Comparison of ENCODE assay signal across 17 cellular contexts in genomic region chr17:28115046-28115445, GRCh38.
A peak's percentile ranks its signal among the peaks of the same experiment; 100 is the strongest.
DNase-seq lines count a peak whose midpoint lies in the region; ATAC-seq and TF ChIP-seq lines count a peak whose summit lies in the region.
"Had no signal": no experiment of that assay in that cellular context is flagged by ENCODE, and none has a peak within 500 bp of the region (broad histone marks: within the 10 kb centered on the region; RNA-seq: fewer than 3 reads in every experiment).

No MANE protein-coding gene starts in this region.

- no peak overlapping the region for H2BK5ac ChIP-seq in IMR-90 (ENCODE audit: low read depth, low read length, poor library complexity, severe bottlenecking)

- no peak overlapping the region for H2BK15ac ChIP-seq in IMR-90 (ENCODE audit: low read depth, low read length)

- ATAC-seq in IMR-90 (ENCODE audit: low read depth) (no peak), WTC11 (no peak), GM18861 (IDR thresholded peaks at IDR 0.05; ENCODE audit: unreplicated experiment) (no peak)
- no peak for ATAC-seq in activated CD4-positive, CD25-positive, alpha-beta regulatory T cell treated with anti-CD3 and anti-CD28 coated beads, Interleukin-2, amount 50 U/mL, for 24 hours

- peaks cover 7% of the 10 kb centered on the region for H3K4me1 ChIP-seq in IMR-90 (ENCODE audit: control insufficient read depth, insufficient read depth, low read length)

- H3K27ac ChIP-seq in IMR-90 (ENCODE audit: insufficient read depth, low read length) = no peak overlapping the region
- H3K27ac ChIP-seq: 22Rv1, BLaER1, GM23248 had no signal

- peaks cover 11% of the 10 kb centered on the region; the same call in 1 of the 2 replicates for H4K20me1 ChIP-seq in IMR-90 (ENCODE audit: insufficient read depth, low read length)

- H3K4me2 ChIP-seq in IMR-90 (ENCODE audit: low read depth, low read length) = no peak overlapping the region
- H3K4me2 ChIP-seq: BLaER1 had no signal

- H3K79me1 ChIP-seq in IMR-90 (ENCODE audit: low read depth in 1 of 2, low read length in 2 of 2) = peaks cover 30 to 60% of the 10 kb centered on the region in 2 experiments

- peak overlapping the region; percentile 43; the same call in 1 of the 2 replicates for H3K23ac ChIP-seq in IMR-90 (ENCODE audit: low read depth, low read length)

- H3K36me3 ChIP-seq in IMR-90 (ENCODE audit: control insufficient read depth, insufficient read depth, low read length) = peaks cover 2% of the 10 kb centered on the region

- H3K27ac Mint-ChIP-seq in WTC11 (peak overlapping the region; percentile 57; the same call in 1 of the 2 replicates), mesothelial cell of epicardium (no peak overlapping the region)

- H2AK9ac ChIP-seq in IMR-90 (replicated peaks; ENCODE audit: low read depth, low read length, poor library complexity) = no peak overlapping the region

- H3K9ac ChIP-seq in IMR-90 (ENCODE audit: low read depth, low read length) = no peak overlapping the region
- H3K9ac ChIP-seq: BLaER1, GM23248 had no signal

- H3K56ac ChIP-seq in IMR-90 (ENCODE audit: extremely low read depth, insufficient read depth, low read length) = no peak overlapping the region

- H2AFZ ChIP-seq in IMR-90 (replicated peaks; ENCODE audit: low read length, poor library complexity) = no peak overlapping the region
- H2AFZ ChIP-seq: GM23248 had no signal

- no peak overlapping the region; the same call in 1 of the 2 replicates for H2BK120ac ChIP-seq in IMR-90 (ENCODE audit: low read depth, low read length)

- no peaks in the 10 kb centered on the region for H3K27me3 ChIP-seq in IMR-90 (ENCODE audit: control insufficient read depth, insufficient read depth, low read length)
- H3K27me3 ChIP-seq: BLaER1 had no signal

- no CpG with 5 or more reads among the region's 1 CpG for WGBS in IMR-90 (ENCODE audit: extremely low coverage in 2 of 2, insufficient read length in 1 of 2), 2 experiments

- POLR2A ChIA-PET in IMR-90 (lab: Charles Lee; ENCODE audit: unreplicated experiment) (no interaction called here), WTC11 (lab: Charles Lee) (no interaction called here)

- H3K9me3 Mint-ChIP-seq in WTC11 = peaks cover 6% of the 10 kb centered on the region; the same call in 1 of the 2 replicates
- H3K9me3 Mint-ChIP-seq in mesothelial cell of epicardium = peaks cover 6% of the 10 kb centered on the region

- CTCF ChIA-PET in IMR-90 (lab: Yijun Ruan, JAX) (no interaction called here), WTC11 (lab: Charles Lee) (interaction anchor here (0.8 to 1.2 kb wide), 2 partner anchors 114 to 136 kb away, joined by 3 read pairs; no protein-coding TSS in a partner anchor)

- peak overlapping the region; percentile 24; the same call in 1 of the 2 replicates for H2AK5ac ChIP-seq in IMR-90 (ENCODE audit: low read depth, low read length)

- no peaks in the 10 kb centered on the region for H3K9me3 ChIP-seq in IMR-90 (ENCODE audit: control insufficient read depth, insufficient read depth, low read length)
- H3K9me3 ChIP-seq: BLaER1 had no signal

- H3K18ac ChIP-seq in IMR-90 (ENCODE audit: low read depth, low read length) = no peak overlapping the region

- H3K4me3 ChIP-seq in GM12865 (ENCODE audit: low read depth, low read length) = no peak overlapping the region
- H3K4me3 ChIP-seq in IMR-90 (ENCODE audit: insufficient read depth, low read depth, low read length) = no peak overlapping the region
- H3K4me3 ChIP-seq: BLaER1, GM23248 had no signal

- in situ Hi-C loops in IMR-90 (cut with MboI; ENCODE audit: low sequenced_read_pairs) = no loop called here

- peak overlapping the region; percentile 61; the same call in 1 of the 2 replicates for H3K14ac ChIP-seq in IMR-90 (replicated peaks; ENCODE audit: low read depth, low read length)

- H4K8ac ChIP-seq in IMR-90 (ENCODE audit: low read depth in 2 of 2, low read length in 2 of 2) = no peak overlapping the region

- TF ChIP-seq CTCF in GM12865 (IDR thresholded peaks at IDR 0.05; ENCODE audit: insufficient read depth, low read depth, low read length, missing control alignments) = no peak
- no peak for TF ChIP-seq CTCF in IMR-90 (conservative IDR thresholded peaks at IDR 0.05; ENCODE audit: low read depth, low read length)
- TF ChIP-seq CTCF in WTC11 (IDR thresholded peaks at IDR 0.05) = no peak
- no peak for TF ChIP-seq CTCF in mesothelial cell of epicardium (IDR thresholded peaks at IDR 0.05; ENCODE audit: unreplicated experiment)

- no peaks in the 10 kb centered on the region for H3K27me3 Mint-ChIP-seq in WTC11 (ENCODE audit: low read depth)
- no peaks in the 10 kb centered on the region for H3K27me3 Mint-ChIP-seq in mesothelial cell of epicardium (ENCODE audit: low read depth)
- H3K27me3 Mint-ChIP-seq: CD8-positive, alpha-beta memory T cell had no signal

- no peak for TF ChIP-seq POLR2A in IMR-90 (IDR thresholded peaks at IDR 0.05; ENCODE audit: low read depth, low read length)

- DNase-seq in GM12865 (ENCODE audit: low read depth) = peak; percentile 2
- no peak for DNase-seq in IMR-90
- DNase-seq in WTC11 (ENCODE audit: low spot score) = no peak
- DNase-seq in islet precursor cell = peak; percentile 54
- DNase-seq in mesothelial cell of epicardium (ENCODE audit: low spot score in 2 of 2, unreplicated experiment in 2 of 2) = no peak
- DNase-seq in NCI-H1417 treated with DMSO at 0.1 percent for 48 hours (lab: John Stamatoyannopoulos, UW) = no peak
- DNase-seq: AML-193; Caco-2; CD8-positive, alpha-beta memory T cell; DND-41; GDM1; GM23248; H9 had no signal

- no peak overlapping the region; the same call in 1 of the 2 replicates for H4K5ac ChIP-seq in IMR-90 (ENCODE audit: low read depth, low read length)

- H3K4me1 Mint-ChIP-seq in WTC11 (peaks cover 71% of the 10 kb centered on the region), mesothelial cell of epicardium (peaks cover 13% of the 10 kb centered on the region)

- no peak overlapping the region for H4K91ac ChIP-seq in IMR-90 (ENCODE audit: insufficient read depth, low read depth, low read length)

- no peak for TF ChIP-seq RAD21 in IMR-90 (IDR thresholded peaks at IDR 0.05; ENCODE audit: low read length)

- intact Hi-C loops in IMR-90 (cut with micrococcal nuclease) = loop anchor here (5.0 to 10.0 kb wide), 2 partner anchors 68 to 220 kb away; partner anchors contain the start of gene LYRM9

- H3K36me3 Mint-ChIP-seq in WTC11 (peaks cover 6% of the 10 kb centered on the region), mesothelial cell of epicardium (peaks cover 5% of the 10 kb centered on the region)

- no peak overlapping the region for H2BK20ac ChIP-seq in IMR-90 (ENCODE audit: low read depth, low read length)

- H3K4me3 Mint-ChIP-seq in WTC11 (no peak overlapping the region), mesothelial cell of epicardium (no peak overlapping the region)
- H3K4me3 Mint-ChIP-seq: CD8-positive, alpha-beta memory T cell; H9 had no signal

- peaks cover 13% of the 10 kb centered on the region; the same call in 1 of the 2 replicates for H3K9me1 ChIP-seq in IMR-90 (ENCODE audit: insufficient read depth, low read length)

- no peak overlapping the region for H3K4ac ChIP-seq in IMR-90 (ENCODE audit: low read depth, low read length)

- BruUV-seq in IMR-90 (replicated peaks; lab: Mats Ljungman, UMichigan) = no TSS peak

- dilution Hi-C loops in IMR-90 (cut with HindIII; ENCODE audit: low sequenced_read_pairs, unreplicated experiment) = no loop called here

TF ChIP-seq in IMR-90, 13 proteins besides CTCF, POLR2A, EP300 and RAD21 (continues in another document):
- no peak for TF ChIP-seq USF2 (IDR thresholded peaks at IDR 0.05; ENCODE audit: low read depth, low read length)
- no peak for TF ChIP-seq RCOR1 (IDR thresholded peaks at IDR 0.05; ENCODE audit: insufficient replicate concordance, low read length)
- TF ChIP-seq, protein P1, sequence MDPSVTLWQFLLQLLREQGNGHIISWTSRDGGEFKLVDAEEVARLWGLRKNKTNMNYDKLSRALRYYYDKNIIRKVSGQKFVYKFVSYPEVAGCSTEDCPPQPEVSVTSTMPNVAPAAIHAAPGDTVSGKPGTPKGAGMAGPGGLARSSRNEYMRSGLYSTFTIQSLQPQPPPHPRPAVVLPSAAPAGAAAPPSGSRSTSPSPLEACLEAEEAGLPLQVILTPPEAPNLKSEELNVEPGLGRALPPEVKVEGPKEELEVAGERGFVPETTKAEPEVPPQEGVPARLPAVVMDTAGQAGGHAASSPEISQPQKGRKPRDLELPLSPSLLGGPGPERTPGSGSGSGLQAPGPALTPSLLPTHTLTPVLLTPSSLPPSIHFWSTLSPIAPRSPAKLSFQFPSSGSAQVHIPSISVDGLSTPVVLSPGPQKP (IDR thresholded peaks at IDR 0.05; ENCODE audit: borderline replicate concordance, low read depth, low read length) = no peak
- TF ChIP-seq CEBPB (IDR thresholded peaks at IDR 0.05; ENCODE audit: low read depth, low read length) = no peak

TF ChIP-seq in WTC11, 78 proteins besides CTCF, POLR2A, EP300 and RAD21 (continues in another document):
- TF ChIP-seq, protein P2, sequence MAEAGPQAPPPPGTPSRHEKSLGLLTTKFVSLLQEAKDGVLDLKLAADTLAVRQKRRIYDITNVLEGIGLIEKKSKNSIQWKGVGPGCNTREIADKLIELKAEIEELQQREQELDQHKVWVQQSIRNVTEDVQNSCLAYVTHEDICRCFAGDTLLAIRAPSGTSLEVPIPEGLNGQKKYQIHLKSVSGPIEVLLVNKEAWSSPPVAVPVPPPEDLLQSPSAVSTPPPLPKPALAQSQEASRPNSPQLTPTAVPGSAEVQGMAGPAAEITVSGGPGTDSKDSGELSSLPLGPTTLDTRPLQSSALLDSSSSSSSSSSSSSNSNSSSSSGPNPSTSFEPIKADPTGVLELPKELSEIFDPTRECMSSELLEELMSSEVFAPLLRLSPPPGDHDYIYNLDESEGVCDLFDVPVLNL (CRISPR knock-in tag; IDR thresholded peaks at IDR 0.05; ENCODE audit: borderline replicate concordance, low read depth) = no peak
- TF ChIP-seq ATF2 (CRISPR knock-in tag; IDR thresholded peaks at IDR 0.05; ENCODE audit: borderline replicate concordance, low read depth) (no peak), GABPB1 (CRISPR knock-in tag; IDR thresholded peaks at IDR 0.05) (no peak), NR2C2 (CRISPR knock-in tag; IDR thresholded peaks at IDR 0.05) (no peak)
- TF ChIP-seq, protein P3, sequence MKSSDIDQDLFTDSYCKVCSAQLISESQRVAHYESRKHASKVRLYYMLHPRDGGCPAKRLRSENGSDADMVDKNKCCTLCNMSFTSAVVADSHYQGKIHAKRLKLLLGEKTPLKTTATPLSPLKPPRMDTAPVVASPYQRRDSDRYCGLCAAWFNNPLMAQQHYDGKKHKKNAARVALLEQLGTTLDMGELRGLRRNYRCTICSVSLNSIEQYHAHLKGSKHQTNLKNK (CRISPR knock-in tag; IDR thresholded peaks at IDR 0.05) = no peak

Comparison
In these comparisons a context has a peak if more than half of its experiments do, and no peak if none do; other contexts are left out.
1. DNase-seq: peak in GM12865 (single experiment) and islet precursor cell (single experiment); none in IMR-90 (single experiment), WTC11 (single experiment), mesothelial cell of epicardium (0 of 2) and NCI-H1417 treated with DMSO at 0.1 percent for 48 hours (single experiment).